ENCODE assay signal across 21 cellular contexts in genomic region chr5:105033642-105034217, GRCh38.
"Had no signal": no experiment of that assay in that cellular context is flagged by ENCODE, and none has a peak within 500 bp of the region (broad histone marks: within the 10 kb centered on the region; RNA-seq: fewer than 3 reads in every experiment).

No MANE protein-coding gene starts in this region.

- H3K4me2 ChIP-seq: neural progenitor cell had no signal

- H3K27me3 ChIP-seq: brain microvascular endothelial cell, heart left ventricle, neural progenitor cell, right lobe of liver, testis had no signal

- H3K4me1 ChIP-seq: heart left ventricle, neural progenitor cell, right lobe of liver, testis had no signal

- H2AFZ ChIP-seq: neural progenitor cell had no signal

- H3K9ac ChIP-seq: neural progenitor cell had no signal

- ATAC-seq: activated naive CD8-positive, alpha-beta T cell treated with anti-CD3 and anti-CD28 coated beads, Interleukin-2, amount 50 U/mL, for 24 hours; heart left ventricle; left ventricle myocardium superior; naive thymus-derived CD4-positive, alpha-beta T cell; right lobe of liver had no signal

- H3K9me3 ChIP-seq: right lobe of liver, testis had no signal

- DNase-seq: activated CD4-positive, alpha-beta memory T cell treated with anti-CD3 and anti-CD28 coated beads, Interleukin-2, amount 10 ng/mL, durations not matched to agents 7 days and 5 days; activated CD4-positive, alpha-beta T cell treated with anti-CD3 and anti-CD28 coated beads for 48 hours; activated CD4-positive, CD25-positive, alpha-beta regulatory T cell; activated naive CD4-positive, alpha-beta T cell treated with anti-CD3 and anti-CD28 coated beads, Interleukin-2, amount 10 ng/mL, durations not matched to agents 7 days and 5 days; activated naive CD8-positive, alpha-beta T cell treated with anti-CD3 and anti-CD28 coated beads, Interleukin-2, amount 50 U/mL, for 24 hours; activated T-cell treated with anti-CD3 and anti-CD28 coated beads, Interleukin-2, amount 50 U/mL, for 24 hours; aorta; brain microvascular endothelial cell; heart left ventricle; left ventricle myocardium superior; naive thymus-derived CD4-positive, alpha-beta T cell; right lobe of liver; small intestine; stimulated activated CD4-positive, alpha-beta T cell treated with anti-CD3 and anti-CD28 coated beads, Interleukin-4, amount 100 ng/mL, for 1 hour; T-helper 1 cell; T-helper 9 cell; testis had no signal

- H3K27ac ChIP-seq: brain microvascular endothelial cell, coronary artery, heart left ventricle, neural progenitor cell, right lobe of liver, testis had no signal

- H3K4me3 ChIP-seq: coronary artery, heart left ventricle, neural progenitor cell, right lobe of liver, testis had no signal

- FAIRE-seq: endometrium, frontal cortex, small intestine had no signal

- H3K36me3 ChIP-seq: brain microvascular endothelial cell, heart left ventricle, neural progenitor cell, right lobe of liver had no signal
